1 cellular context compared by ENCODE assay signal in genomic region chr16:668519-669171, GRCh38.
TF ChIP-seq lines count a peak whose summit lies in the region.

No MANE protein-coding gene starts in this region.

TF ChIP-seq in GM23338, 12 proteins besides CTCF, POLR2A, EP300 and RAD21 (continued from another document):
- TF ChIP-seq ZNF462 (CRISPR knock-in tag; IDR thresholded peaks at IDR 0.05) (no peak), EZH2phosphoT487 (IDR thresholded peaks at IDR 0.05; ENCODE audit: unreplicated experiment) (no peak), JUNB (IDR thresholded peaks at IDR 0.05; ENCODE audit: unreplicated experiment) (no peak), ZNF331 (CRISPR knock-in tag; IDR thresholded peaks at IDR 0.05; ENCODE audit: low read depth) (no peak), POLR2AphosphoS5 (IDR thresholded peaks at IDR 0.05; ENCODE audit: low read depth) (no peak), STAT1 (IDR thresholded peaks at IDR 0.05; ENCODE audit: unreplicated experiment) (no peak), REST (IDR thresholded peaks at IDR 0.05; ENCODE audit: unreplicated experiment) (no peak), EZH2 (IDR thresholded peaks at IDR 0.05; ENCODE audit: low read depth, unreplicated experiment) (no peak), CREB1 (CRISPR knock-in tag; IDR thresholded peaks at IDR 0.05; ENCODE audit: low read depth) (no peak)
